19 cellular contexts compared by ENCODE assay signal in the genomic region with DNA sequence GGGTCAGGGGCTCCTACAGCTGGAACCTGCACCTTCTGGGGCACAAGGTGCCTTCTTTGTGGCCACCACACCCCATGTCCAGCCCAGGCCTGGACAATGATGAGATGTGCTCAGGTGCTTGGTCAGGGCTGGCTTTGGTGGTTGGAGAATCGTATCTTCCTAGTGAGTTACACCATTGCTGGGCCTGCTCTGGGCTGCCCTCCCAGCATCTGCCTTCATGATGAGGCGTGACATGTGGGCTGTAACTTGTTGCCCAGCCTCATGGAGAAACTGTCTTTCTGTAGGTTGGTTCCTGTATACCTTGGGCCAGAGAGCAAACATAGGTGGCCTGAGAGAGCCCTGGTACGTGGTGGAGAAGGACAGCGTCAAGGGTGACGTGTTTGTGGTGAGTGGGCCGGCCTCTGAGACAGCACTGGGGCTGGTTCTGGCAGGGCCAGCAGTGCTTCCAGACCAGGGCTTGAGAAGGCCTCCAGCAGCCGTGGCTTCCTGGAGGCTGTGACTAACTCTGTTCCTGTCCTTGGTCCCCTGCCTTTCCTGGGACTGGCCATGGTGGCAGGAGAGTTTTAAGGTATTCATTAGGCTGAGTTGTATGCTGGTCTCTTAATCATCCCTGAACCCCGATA. TPM values are rescaled to one million over a fixed set of nuclear protein-coding genes. Genes with fewer than 3 reads are reported as not detected.
DNase-seq lines count a peak whose midpoint lies in the region; ATAC-seq and TF ChIP-seq lines count a peak whose summit lies in the region.
"Had no signal": no experiment of that assay in that cellular context is flagged by ENCODE, and none has a peak within 500 bp of the region (broad histone marks: within the 10 kb centered on the region; RNA-seq: fewer than 3 reads in every experiment).

No MANE protein-coding gene starts in this region.

- peaks cover 37% of the 10 kb centered on the region for H3K79me1 ChIP-seq in mesenchymal stem cell (replicated peaks; ENCODE audit: low read length, poor library complexity, severe bottlenecking)

- no peak overlapping the region for H2BK15ac ChIP-seq in mesenchymal stem cell (ENCODE audit: low read depth, poor library complexity, severe bottlenecking)

- no peak overlapping the region for H4K8ac ChIP-seq in mesenchymal stem cell (ENCODE audit: low read length)

- H2BK12ac ChIP-seq in mesenchymal stem cell (ENCODE audit: low read length in 2 of 2), result peak overlapping the region in 1 of 2 experiments; percentile 22

- no peak overlapping the region for H3K23ac ChIP-seq in mesenchymal stem cell (ENCODE audit: low read length in 2 of 2)

- H3K4me2 ChIP-seq in mesenchymal stem cell (ENCODE audit: low read length, poor library complexity, severe bottlenecking), result no peak overlapping the region

- H3K27ac ChIP-seq in epithelial cell of prostate (peak overlapping the region; percentile 14), mesenchymal stem cell (ENCODE audit: low read length, poor library complexity, severe bottlenecking) (no peak overlapping the region)
- H3K27ac ChIP-seq: GM23248 had no signal

- H3K9ac ChIP-seq in mesenchymal stem cell (ENCODE audit: low read length), result no peak overlapping the region
- H3K9ac ChIP-seq: GM23248 had no signal

- H3K36me3 Mint-ChIP-seq in natural killer cell, result no peaks in the 10 kb centered on the region

- no peaks in the 10 kb centered on the region for H3K27me3 Mint-ChIP-seq in natural killer cell (ENCODE audit: low read depth in 2 of 2)
- H3K27me3 Mint-ChIP-seq: activated naive CD8-positive, alpha-beta T cell treated with anti-CD3 and anti-CD28 coated beads for 36 hours; CD4-positive, alpha-beta T cell; IgD-negative memory B cell had no signal

- ATAC-seq in Right ventricle myocardium inferior (peak; percentile 14), natural killer cell (no peak), GM19035 (IDR thresholded peaks at IDR 0.05; ENCODE audit: unreplicated experiment) (no peak)

- H3K9me3 ChIP-seq in mesenchymal stem cell (ENCODE audit: control insufficient read depth, low read length), result no peaks in the 10 kb centered on the region

- DNase-seq in Right ventricle myocardium inferior (ENCODE audit: missing footprints) (peak; percentile 50), cardiac septum (ENCODE audit: low spot score) (no peak), epithelial cell of prostate (ENCODE audit: low read depth, low spot score) (no peak), mesenchymal stem cell (no peak), NCI-H1092 treated with DMSO at 0.1 percent for 48 hours (lab: John Stamatoyannopoulos, UW) (no peak), natural killer cell (no peak)
- no peak for DNase-seq in activated CD4-positive, alpha-beta T cell treated with anti-CD3 and anti-CD28 coated beads for 4 hours
- DNase-seq: activated CD4-positive, CD25-positive, alpha-beta regulatory T cell; activated CD8-positive, alpha-beta memory T cell treated with anti-CD3 and anti-CD28 coated beads for 24 hours; activated naive CD8-positive, alpha-beta T cell treated with anti-CD3 and anti-CD28 coated beads for 36 hours; CD4-positive, alpha-beta T cell; effector memory CD4-positive, alpha-beta T cell; GM23248; NCI-H2029 treated with DMSO at 0.1 percent for 48 hours; T-helper 2 cell had no signal

- WGBS in mesenchymal stem cell, result 89% methylated on average over 8 of the region's 8 CpGs

- peaks cover 27% of the 10 kb centered on the region for H3K4me1 ChIP-seq in mesenchymal stem cell (ENCODE audit: control insufficient read depth, insufficient read depth, low read depth, low read length)

- H3K4me1 Mint-ChIP-seq in natural killer cell, result peaks cover 5 to 7% of the 10 kb centered on the region in 2 donors
- H3K4me1 Mint-ChIP-seq: activated naive CD8-positive, alpha-beta T cell treated with anti-CD3 and anti-CD28 coated beads for 36 hours had no signal

- H3K36me3 ChIP-seq in mesenchymal stem cell (ENCODE audit: control insufficient read depth in 1 of 2, insufficient read depth in 2 of 2, low read depth in 1 of 2, low read length in 2 of 2), result peaks cover 81 to 91% of the 10 kb centered on the region in 2 experiments

- no peak overlapping the region for H3K14ac ChIP-seq in mesenchymal stem cell (ENCODE audit: low read length in 2 of 2)

- H2AK5ac ChIP-seq in mesenchymal stem cell (ENCODE audit: low read length, severe bottlenecking), result peak overlapping the region; percentile 6

- intact Hi-C loops in Right ventricle myocardium inferior (cut with DNase I), result loop anchor here (1.0 kb wide), 1 partner anchor 37 kb away; no protein-coding TSS in a partner anchor
- intact Hi-C loops in cardiac septum (cut with DNase I), result no loop called here
- intact Hi-C loops in natural killer cell (cut with micrococcal nuclease), result no loop called here

- no peak for TF ChIP-seq CTCF in natural killer cell (IDR thresholded peaks at IDR 0.05)

- H3K4me3 Mint-ChIP-seq in natural killer cell, result no peak overlapping the region
- H3K4me3 Mint-ChIP-seq: activated naive CD8-positive, alpha-beta T cell treated with anti-CD3 and anti-CD28 coated beads for 36 hours; activated T-helper 1 cell treated with anti-CD3 and anti-CD28 coated beads, Interleukin-12 subunit alpha, Interleukin-12 subunit beta, Interleukin-2, Interleukin-4 antibody, amounts not matched to agents 30 ng/mL and 10 ng/mL and 1 ng/mL, durations not matched to agents 14 hours and 24 hours and 36 hours; CD4-positive, alpha-beta T cell; IgD-negative memory B cell; mesothelial cell of epicardium had no signal

- H4K91ac ChIP-seq in mesenchymal stem cell (ENCODE audit: low read length), result no peak overlapping the region

- H3K4me3 ChIP-seq in mesenchymal stem cell (ENCODE audit: insufficient read depth in 1 of 2, low read depth in 1 of 2, low read length in 2 of 2), result no peak overlapping the region
- H3K4me3 ChIP-seq: GM23248 had no signal

- H2BK120ac ChIP-seq in mesenchymal stem cell (ENCODE audit: low read depth, low read length), result no peak overlapping the region

- H3K27me3 ChIP-seq in mesenchymal stem cell (ENCODE audit: control insufficient read depth in 1 of 2, insufficient read depth in 1 of 2, low read length in 2 of 2), result no peaks in the 10 kb centered on the region

- no peak overlapping the region for H3K4ac ChIP-seq in mesenchymal stem cell (ENCODE audit: low read depth in 1 of 2, low read length in 2 of 2)

- no peak overlapping the region for H2BK5ac ChIP-seq in mesenchymal stem cell (ENCODE audit: low read depth, low read length, poor library complexity, severe bottlenecking)

- no peak overlapping the region for H3K18ac ChIP-seq in mesenchymal stem cell (ENCODE audit: low read depth in 1 of 2, low read length in 2 of 2)

- H3K9me3 Mint-ChIP-seq in natural killer cell, result no peaks in the 10 kb centered on the region
- H3K9me3 Mint-ChIP-seq: activated naive CD8-positive, alpha-beta T cell treated with anti-CD3 and anti-CD28 coated beads for 36 hours; activated T-helper 1 cell treated with anti-CD3 and anti-CD28 coated beads, Interleukin-12 subunit alpha, Interleukin-12 subunit beta, Interleukin-2, Interleukin-4 antibody, amounts not matched to agents 30 ng/mL and 10 ng/mL and 1 ng/mL, durations not matched to agents 14 hours and 24 hours and 36 hours; CD4-positive, alpha-beta T cell; IgD-negative memory B cell; mesothelial cell of epicardium had no signal

- H2AFZ ChIP-seq in mesenchymal stem cell (ENCODE audit: low read depth, low read length), result no peak overlapping the region
- H2AFZ ChIP-seq: GM23248 had no signal

- peak overlapping the region in 1 of 2 donors; percentile 31 for H3K27ac Mint-ChIP-seq in natural killer cell
- H3K27ac Mint-ChIP-seq: activated naive CD8-positive, alpha-beta T cell treated with anti-CD3 and anti-CD28 coated beads for 36 hours; activated T-helper 1 cell treated with anti-CD3 and anti-CD28 coated beads, Interleukin-12 subunit alpha, Interleukin-12 subunit beta, Interleukin-2, Interleukin-4 antibody, amounts not matched to agents 30 ng/mL and 10 ng/mL and 1 ng/mL, durations not matched to agents 14 hours and 24 hours and 36 hours; CD4-positive, alpha-beta T cell; mesothelial cell of epicardium had no signal

RNA-seq across cellular contexts. Expression of gene TRMU, which starts 18.1 kb away (rescaled TPM):
- total RNA-seq in Right ventricle myocardium inferior (42.2 TPM), cardiac septum (34.7 TPM), natural killer cell (10 to 100 TPM; 54.5 to 77.9 (median 58.4) TPM)
- 15.7 TPM for polyA plus RNA-seq in mesenchymal stem cell (2013, experiment 1 of 2)
- polyA plus RNA-seq in mesenchymal stem cell (2013, experiment 2 of 2), result 15.2 TPM

RNA-seq across cellular contexts. Expression of gene GTSE1, which starts 56.9 kb away (rescaled TPM):
- total RNA-seq in Right ventricle myocardium inferior (0.92 TPM), cardiac septum (0.32 TPM), natural killer cell (1 to 10 TPM; 2.7 to 4.0 (median 2.9) TPM)
- polyA plus RNA-seq in mesenchymal stem cell (2013, experiment 1 of 2), result 3.9 TPM
- 3.8 TPM for polyA plus RNA-seq in mesenchymal stem cell (2013, experiment 2 of 2)
- polyA plus RNA-seq: IgD-negative memory B cell had no signal
